ENCODE assay signal across 1 cellular context in genomic region chr16:981695-982151, GRCh38.
TF ChIP-seq lines count a peak whose summit lies in the region.

SOX8 (plus strand) TSS chr16:981770; CDS start chr16:981923, 153 bp downstream.

TF ChIP-seq in H1, 55 proteins besides CTCF, POLR2A, EP300 and RAD21 (continued from another document):
- TF ChIP-seq E2F6 (IDR thresholded peaks at IDR 0.05) (0 out of 2 replicates have a peak, but pooled peaks have one; percentile 12), NRF1 (IDR thresholded peaks at IDR 0.05; ENCODE audit: low read depth, low read length) (no peak), MAFK (IDR thresholded peaks at IDR 0.05; ENCODE audit: low read depth, low read length) (no peak), CHD1 (IDR thresholded peaks at IDR 0.05; ENCODE audit: low read depth, low read length) (no peak), KDM1A (IDR thresholded peaks at IDR 0.05; ENCODE audit: borderline replicate concordance, low read length) (no peak), RBBP5 (IDR thresholded peaks at IDR 0.05; ENCODE audit: borderline replicate concordance, low read depth, low read length) (no peak), CBX8 (IDR thresholded peaks at IDR 0.05; ENCODE audit: borderline replicate concordance, low read depth, low read length) (no peak), SRF (IDR thresholded peaks at IDR 0.05; ENCODE audit: low read depth, low read length) (no peak), GABPA (IDR thresholded peaks at IDR 0.05; ENCODE audit: borderline replicate concordance, insufficient read depth, low read length) (peak; percentile 32; the same call in 1 of the 2 replicates)
